Comparison of ENCODE assay signal across 1 cellular context in the genomic region with DNA sequence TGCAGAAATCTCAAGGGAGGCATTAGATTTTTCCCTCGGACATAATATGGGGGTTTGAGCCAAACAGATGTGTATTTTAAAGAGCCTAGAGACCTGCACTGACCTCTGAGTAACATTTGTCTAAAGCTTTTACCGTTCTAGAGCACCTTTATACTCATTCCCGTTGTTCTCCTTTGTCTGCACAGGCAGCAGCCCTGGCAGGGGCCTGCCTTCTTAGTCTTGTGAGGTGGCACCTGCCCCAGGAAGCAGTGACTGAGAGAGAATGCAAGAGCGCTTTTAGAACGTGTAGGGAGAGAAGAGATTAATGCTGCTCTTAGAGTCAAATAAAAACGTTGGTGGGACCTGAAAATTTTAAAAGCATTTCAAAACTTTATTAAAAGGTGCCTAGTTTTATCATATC.
TF ChIP-seq lines count a peak whose summit lies in the region.

No MANE protein-coding gene starts in this region.

TF ChIP-seq in GM23338, 12 proteins besides CTCF, POLR2A, EP300 and RAD21 (continued from another document):
- TF ChIP-seq ZNF462 (CRISPR knock-in tag; IDR thresholded peaks at IDR 0.05) (no peak), EZH2 (IDR thresholded peaks at IDR 0.05; ENCODE audit: low read depth, unreplicated experiment) (no peak), NANOG (IDR thresholded peaks at IDR 0.05; ENCODE audit: borderline replicate concordance) (no peak), ZNF331 (CRISPR knock-in tag; IDR thresholded peaks at IDR 0.05; ENCODE audit: low read depth) (no peak), CREB1 (CRISPR knock-in tag; IDR thresholded peaks at IDR 0.05; ENCODE audit: low read depth) (no peak), ZNF114 (CRISPR knock-in tag; IDR thresholded peaks at IDR 0.05) (no peak), STAT1 (IDR thresholded peaks at IDR 0.05; ENCODE audit: unreplicated experiment) (no peak), JUNB (IDR thresholded peaks at IDR 0.05; ENCODE audit: unreplicated experiment) (no peak), EZH2phosphoT487 (IDR thresholded peaks at IDR 0.05; ENCODE audit: unreplicated experiment) (no peak)
- TF ChIP-seq, protein P1, sequence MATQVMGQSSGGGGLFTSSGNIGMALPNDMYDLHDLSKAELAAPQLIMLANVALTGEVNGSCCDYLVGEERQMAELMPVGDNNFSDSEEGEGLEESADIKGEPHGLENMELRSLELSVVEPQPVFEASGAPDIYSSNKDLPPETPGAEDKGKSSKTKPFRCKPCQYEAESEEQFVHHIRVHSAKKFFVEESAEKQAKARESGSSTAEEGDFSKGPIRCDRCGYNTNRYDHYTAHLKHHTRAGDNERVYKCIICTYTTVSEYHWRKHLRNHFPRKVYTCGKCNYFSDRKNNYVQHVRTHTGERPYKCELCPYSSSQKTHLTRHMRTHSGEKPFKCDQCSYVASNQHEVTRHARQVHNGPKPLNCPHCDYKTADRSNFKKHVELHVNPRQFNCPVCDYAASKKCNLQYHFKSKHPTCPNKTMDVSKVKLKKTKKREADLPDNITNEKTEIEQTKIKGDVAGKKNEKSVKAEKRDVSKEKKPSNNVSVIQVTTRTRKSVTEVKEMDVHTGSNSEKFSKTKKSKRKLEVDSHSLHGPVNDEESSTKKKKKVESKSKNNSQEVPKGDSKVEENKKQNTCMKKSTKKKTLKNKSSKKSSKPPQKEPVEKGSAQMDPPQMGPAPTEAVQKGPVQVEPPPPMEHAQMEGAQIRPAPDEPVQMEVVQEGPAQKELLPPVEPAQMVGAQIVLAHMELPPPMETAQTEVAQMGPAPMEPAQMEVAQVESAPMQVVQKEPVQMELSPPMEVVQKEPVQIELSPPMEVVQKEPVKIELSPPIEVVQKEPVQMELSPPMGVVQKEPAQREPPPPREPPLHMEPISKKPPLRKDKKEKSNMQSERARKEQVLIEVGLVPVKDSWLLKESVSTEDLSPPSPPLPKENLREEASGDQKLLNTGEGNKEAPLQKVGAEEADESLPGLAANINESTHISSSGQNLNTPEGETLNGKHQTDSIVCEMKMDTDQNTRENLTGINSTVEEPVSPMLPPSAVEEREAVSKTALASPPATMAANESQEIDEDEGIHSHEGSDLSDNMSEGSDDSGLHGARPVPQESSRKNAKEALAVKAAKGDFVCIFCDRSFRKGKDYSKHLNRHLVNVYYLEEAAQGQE (IDR thresholded peaks at IDR 0.05; ENCODE audit: unreplicated experiment) = no peak
